31 cellular contexts compared by ENCODE assay signal in genomic region chr10:497289-497688, GRCh38.
"Had no signal": no experiment of that assay in that cellular context is flagged by ENCODE, and none has a peak within 500 bp of the region (broad histone marks: within the 10 kb centered on the region; RNA-seq: fewer than 3 reads in every experiment).

No MANE protein-coding gene starts in this region.

- H3K27me3 ChIP-seq: brain microvascular endothelial cell, Peyer's patch had no signal

- DNase-seq: activated B cell treated with CpG ODN at 0.5 μM for 24 hours; activated CD4-positive, alpha-beta memory T cell treated with anti-CD3 and anti-CD28 coated beads for 36 hours; activated CD4-positive, alpha-beta T cell treated with anti-CD3 and anti-CD28 coated beads for 4 hours; activated CD4-positive, alpha-beta T cell treated with anti-CD3 and anti-CD28 coated beads, Interleukin-2, amount 50 U/mL, for 1 hour; activated CD4-positive, CD25-positive, alpha-beta regulatory T cell treated with anti-CD3 and anti-CD28 coated beads, Interleukin-2, amount 50 U/mL, for 72 hours; activated CD8-positive, alpha-beta memory T cell treated with anti-CD3 and anti-CD28 coated beads, Interleukin-2, amount 50 U/mL, for 48 hours; activated effector memory CD4-positive, alpha-beta T cell treated with Interleukin-2 at 50 U/mL for 16 hours; activated naive CD4-positive, alpha-beta T cell; activated naive CD4-positive, alpha-beta T cell treated with anti-CD3 and anti-CD28 coated beads, Interleukin-2, amount 50 U/mL, for 16 hours; activated naive CD8-positive, alpha-beta T cell treated with anti-CD3 and anti-CD28 coated beads for 36 hours; activated T-cell treated with anti-CD3 and anti-CD28 coated beads, Interleukin-2, amount 50 U/mL, for 48 hours; amniotic stem cell; brain microvascular endothelial cell; MV-4-11; NCI-H1092; NCI-H1436 treated with DMSO at 0.1 percent for 48 hours; NCI-H2029; NCI-H345; NCI-H524 treated with DMSO at 0.1 percent for 48 hours; NCI-H748 treated with DMSO at 0.1 percent for 48 hours; NK-92 treated with Interleukin-12 subunit alpha and Interleukin-12 subunit beta, amount 100 ng/mL, for 24 hours; PC-3; Right ventricle myocardium superior; RPMI8226; SW 1271; T-helper 1 cell; T-helper 2 cell; T-helper 9 cell had no signal

- H3K4me3 ChIP-seq: Peyer's patch had no signal

- ATAC-seq: PC-3 had no signal

- H3K9me3 ChIP-seq: Peyer's patch had no signal

- H3K36me3 ChIP-seq: brain microvascular endothelial cell, Peyer's patch had no signal

- H3K27ac ChIP-seq: brain microvascular endothelial cell, KMS-11, Peyer's patch, VCaP had no signal
